14 cellular contexts compared by ENCODE assay signal in genomic region chrX:65687367-65687766, GRCh38. TPM values are rescaled to one million over a fixed set of nuclear protein-coding genes. Genes with fewer than 3 reads are reported as not detected.
DNase-seq lines count a peak whose midpoint lies in the region; ATAC-seq, FAIRE-seq and TF ChIP-seq lines count a peak whose summit lies in the region.
"Had no signal": no experiment of that assay in that cellular context is flagged by ENCODE, and none has a peak within 500 bp of the region (broad histone marks: within the 10 kb centered on the region; RNA-seq: fewer than 3 reads in every experiment).

No MANE protein-coding gene starts in this region.

- peak overlapping the region; percentile 70 for H3K27ac Mint-ChIP-seq in activated CD8-positive, alpha-beta memory T cell treated with anti-CD3 and anti-CD28 coated beads, Interleukin-2, amount 10 ng/mL, durations not matched to agents 7 days and 5 days
- H3K27ac Mint-ChIP-seq in T-helper 17 cell (peak overlapping the region; percentile 98), endodermal cell (no peak overlapping the region)

- peak overlapping the region; percentile 43 for H3K4me3 Mint-ChIP-seq in activated CD8-positive, alpha-beta memory T cell treated with anti-CD3 and anti-CD28 coated beads, Interleukin-2, amount 10 ng/mL, durations not matched to agents 7 days and 5 days
- H3K4me3 Mint-ChIP-seq in T-helper 17 cell (peak overlapping the region; percentile 52), endodermal cell (no peak overlapping the region)
- H3K4me3 Mint-ChIP-seq: neural crest cell had no signal

- CTCF ChIA-PET in activated CD8-positive, alpha-beta memory T cell treated with anti-CD3 and anti-CD28 coated beads, Interleukin-2, amount 10 ng/mL, durations not matched to agents 7 days and 5 days (lab: Charles Lee), result interaction anchor here (1.0 to 2.1 kb wide), 6 partner anchors 9 to 91 kb away, joined by 3 to 6 read pairs (median 4); no protein-coding TSS in a partner anchor

- DNase-seq in activated CD8-positive, alpha-beta memory T cell treated with anti-CD3 and anti-CD28 coated beads, Interleukin-2, amount 10 ng/mL, durations not matched to agents 7 days and 5 days, result no peak
- no peak for DNase-seq in activated CD8-positive, alpha-beta memory T cell treated with anti-CD3 and anti-CD28 coated beads, Interleukin-2, amount 50 U/mL, for 4 hours
- DNase-seq in T-helper 17 cell, result no peak
- no peak for DNase-seq in kidney
- no peak for DNase-seq in dedifferentiated amniotic fluid mesenchymal stem cell (ENCODE audit: extremely low spot score)
- no peak for DNase-seq in SHP77 treated with DMSO at 0.1 percent for 48 hours (lab: John Stamatoyannopoulos, UW)
- no peak for DNase-seq in endodermal cell
- DNase-seq: ACHN, DMS153, heart left ventricle, left cardiac atrium, trophoblast cell had no signal

- H3K27ac ChIP-seq in kidney (ENCODE audit: low read depth in 2 of 2, low read length in 2 of 2) (peak overlapping the region; percentile 57 to 77), subcutaneous abdominal adipose tissue (ENCODE audit: low read depth, low read length) (peak overlapping the region; percentile 80), endodermal cell (ENCODE audit: low read depth, low read length) (no peak overlapping the region)

- H3K9ac ChIP-seq in kidney (ENCODE audit: low read length in 2 of 2) (peak overlapping the region in 1 of 2 donors; percentile 34), subcutaneous abdominal adipose tissue (ENCODE audit: low read length in 5 of 5) (no peak overlapping the region), endodermal cell (ENCODE audit: extremely low read depth, low read length, poor library complexity, severe bottlenecking) (no peak overlapping the region)

- H3K27me3 ChIP-seq in subcutaneous abdominal adipose tissue (ENCODE audit: control insufficient read depth in 5 of 5, insufficient read depth in 4 of 5, low read length in 5 of 5), result peaks cover 0 to 4% (median 0%) of the 10 kb centered on the region in 5 donors
- no peaks in the 10 kb centered on the region for H3K27me3 ChIP-seq in endodermal cell (ENCODE audit: control insufficient read depth, insufficient read depth, low read length, poor library complexity, severe bottlenecking)
- H3K27me3 ChIP-seq: heart left ventricle had no signal

- no peaks in the 10 kb centered on the region for H3K36me3 ChIP-seq in kidney (ENCODE audit: control insufficient read depth in 1 of 2, insufficient read depth in 2 of 2, low read length in 2 of 2)
- no peaks in the 10 kb centered on the region for H3K36me3 ChIP-seq in subcutaneous abdominal adipose tissue (ENCODE audit: control insufficient read depth in 5 of 5, insufficient read depth in 5 of 5, low read length in 5 of 5)
- H3K36me3 ChIP-seq in endodermal cell (ENCODE audit: control insufficient read depth, insufficient read depth, low read length), result peaks cover 5% of the 10 kb centered on the region

- no peaks in the 10 kb centered on the region for H3K9me3 ChIP-seq in T-helper 17 cell (ENCODE audit: control insufficient read depth, low read length, poor library complexity, severe bottlenecking)
- no peaks in the 10 kb centered on the region for H3K9me3 ChIP-seq in kidney (ENCODE audit: control insufficient read depth in 1 of 2, low read length in 2 of 2)
- H3K9me3 ChIP-seq in subcutaneous abdominal adipose tissue (ENCODE audit: control insufficient read depth in 5 of 5, low read length in 5 of 5), result no peaks in the 10 kb centered on the region
- no peaks in the 10 kb centered on the region for H3K9me3 ChIP-seq in endodermal cell (ENCODE audit: control insufficient read depth, low read length)
- H3K9me3 ChIP-seq: heart left ventricle had no signal

- no peaks in the 10 kb centered on the region for H3K27me3 Mint-ChIP-seq in activated CD8-positive, alpha-beta memory T cell treated with anti-CD3 and anti-CD28 coated beads, Interleukin-2, amount 10 ng/mL, durations not matched to agents 7 days and 5 days
- H3K27me3 Mint-ChIP-seq in T-helper 17 cell (no peaks in the 10 kb centered on the region), endodermal cell (ENCODE audit: insufficient read depth) (no peaks in the 10 kb centered on the region)

- H3K4me1 ChIP-seq in kidney (ENCODE audit: control insufficient read depth in 1 of 2, insufficient read depth in 1 of 2, low read depth in 1 of 2, low read length in 2 of 2) (peaks cover 44 to 58% of the 10 kb centered on the region in 2 donors), subcutaneous abdominal adipose tissue (ENCODE audit: control insufficient read depth in 5 of 5, insufficient read depth in 5 of 5, low read length in 5 of 5) (peaks cover 3 to 71% (median 59%) of the 10 kb centered on the region in 5 donors), endodermal cell (ENCODE audit: control insufficient read depth, insufficient read depth, low read length) (no peaks in the 10 kb centered on the region)

- FAIRE-seq in kidney (lab: Jason Lieb, UNC), result no peak

- WGBS in endodermal cell (ENCODE audit: insufficient coverage in 1 of 2, insufficient read length in 1 of 2), 2 experiments, result 92% methylated on average over 3 of the region's 3 CpGs; no CpG with 5 or more reads in 1 of the 2 experiments

- intact Hi-C loops in kidney (cut with DNase I), result no loop called here

- H3K36me3 Mint-ChIP-seq in activated CD8-positive, alpha-beta memory T cell treated with anti-CD3 and anti-CD28 coated beads, Interleukin-2, amount 10 ng/mL, durations not matched to agents 7 days and 5 days, result peaks cover 38% of the 10 kb centered on the region
- H3K36me3 Mint-ChIP-seq in T-helper 17 cell (ENCODE audit: low read depth) (no peaks in the 10 kb centered on the region), endodermal cell (ENCODE audit: low read depth) (peaks cover 23% of the 10 kb centered on the region)

- ATAC-seq in activated CD8-positive, alpha-beta memory T cell treated with anti-CD3 and anti-CD28 coated beads, Interleukin-2, amount 10 ng/mL, durations not matched to agents 7 days and 5 days, result peak; percentile 11
- ATAC-seq in T-helper 17 cell, result no peak
- ATAC-seq: heart left ventricle, left cardiac atrium had no signal

- H3K4me3 ChIP-seq in kidney (ENCODE audit: low read length in 2 of 2) (no peak overlapping the region), subcutaneous abdominal adipose tissue (ENCODE audit: low read depth in 1 of 5, low read length in 5 of 5) (no peak overlapping the region), endodermal cell (ENCODE audit: low read length) (no peak overlapping the region)
- H3K4me3 ChIP-seq: heart left ventricle had no signal

- TF ChIP-seq CTCF in kidney (IDR thresholded peaks at IDR 0.05; ENCODE audit: borderline replicate concordance, extremely low read depth, insufficient read depth) (no peak), endodermal cell (conservative IDR thresholded peaks at IDR 0.05) (no peak)

- peaks cover 86% of the 10 kb centered on the region for H3K4me1 Mint-ChIP-seq in activated CD8-positive, alpha-beta memory T cell treated with anti-CD3 and anti-CD28 coated beads, Interleukin-2, amount 10 ng/mL, durations not matched to agents 7 days and 5 days
- H3K4me1 Mint-ChIP-seq in T-helper 17 cell (peaks cover 47% of the 10 kb centered on the region), endodermal cell (peaks cover 8% of the 10 kb centered on the region)

- no peaks in the 10 kb centered on the region for H3K9me3 Mint-ChIP-seq in activated CD8-positive, alpha-beta memory T cell treated with anti-CD3 and anti-CD28 coated beads, Interleukin-2, amount 10 ng/mL, durations not matched to agents 7 days and 5 days (ENCODE audit: low read depth)
- H3K9me3 Mint-ChIP-seq in endodermal cell, result peaks cover 54% of the 10 kb centered on the region

RNA-seq across cellular contexts. Expression of gene MSN, which starts 19.9 kb away (rescaled TPM):
- 100 to 1,000 TPM; 489 to 610 TPM for total RNA-seq in activated CD8-positive, alpha-beta memory T cell treated with anti-CD3 and anti-CD28 coated beads, Interleukin-2, amount 10 ng/mL, durations not matched to agents 7 days and 5 days
- total RNA-seq in T-helper 17 cell (100 to 1,000 TPM; 344 to 390 TPM), kidney (391 TPM), endodermal cell (100 to 1,000 TPM; 141 to 188 TPM)
- polyA plus RNA-seq in kidney (ENCODE audit: insufficient read depth, low read depth, low replicate concordance), result 124 TPM
- polyA plus RNA-seq in endodermal cell (2013, experiment 1 of 2), result 193 TPM
- 187 TPM for polyA plus RNA-seq in endodermal cell (2013, experiment 2 of 2)
